Comparison of ENCODE assay signal across 8 cellular contexts in genomic region chr1:231419147-231419546, GRCh38. TPM values are rescaled to one million over a fixed set of nuclear protein-coding genes. Genes with fewer than 3 reads are reported as not detected.
DNase-seq lines count a peak whose midpoint lies in the region; ATAC-seq and TF ChIP-seq lines count a peak whose summit lies in the region.

No MANE protein-coding gene starts in this region.

- 100% methylated on average over 1 of the region's 1 CpG for WGBS in HUES64

- H3K9ac ChIP-seq in HUES64 (ENCODE audit: low read depth, low read length) = no peak overlapping the region

- H3K9me3 ChIP-seq in AG04450 (ENCODE audit: control insufficient read depth, insufficient read depth, low read length) (no peaks in the 10 kb centered on the region), HUES64 (ENCODE audit: insufficient read depth, low read depth, low read length) (no peaks in the 10 kb centered on the region)

- H3K27ac Mint-ChIP-seq in natural killer cell treated with Interleukin-12 subunit alpha and Interleukin-12 subunit beta and Interleukin-15 and Interleukin-18, amount 100 ng/mL, for 72 hours = peak overlapping the region; percentile 57 to 73

- CTCF ChIA-PET in AG04450 (lab: Charles Lee) = interaction anchor here (1.1 to 2.4 kb wide), 3 partner anchors 62 to 171 kb away, joined by 3 to 8 read pairs (median 3); no protein-coding TSS in a partner anchor

- H3K27me3 ChIP-seq in AG04450 (ENCODE audit: control insufficient read depth, insufficient read depth, low read length) (no peaks in the 10 kb centered on the region), HUES64 (ENCODE audit: insufficient read depth, low read length) (peaks cover 58% of the 10 kb centered on the region)

- no peaks in the 10 kb centered on the region for H3K36me3 ChIP-seq in HUES64 (ENCODE audit: insufficient read depth, low read length)

- TF ChIP-seq CTCF in AG04450 (IDR thresholded peaks at IDR 0.05; ENCODE audit: low read depth, low read length) (no peak), cardiac fibroblast (IDR thresholded peaks at IDR 0.05; ENCODE audit: low read depth, low read length) (no peak)

- H3K4me3 ChIP-seq in AG04450 (ENCODE audit: low read depth, low read length) (peak overlapping the region; percentile 83), HUES64 (ENCODE audit: low read length) (peak overlapping the region; percentile 83; the same call in 1 of the 2 replicates), cardiac fibroblast (replicated peaks in 1 of 2; ENCODE audit: low read depth in 2 of 2, low read length in 2 of 2) (peak overlapping the region; percentile 80 to 87)

- no peak overlapping the region for H3K27ac ChIP-seq in AG04450 (ENCODE audit: low read depth, low read length)
- H3K27ac ChIP-seq in HUES64 (ENCODE audit: low read depth, low read length) = no peak overlapping the region

- no peaks in the 10 kb centered on the region for H3K9me3 Mint-ChIP-seq in natural killer cell treated with Interleukin-12 subunit alpha and Interleukin-12 subunit beta and Interleukin-15 and Interleukin-18, amount 100 ng/mL, for 72 hours

- H3K36me3 Mint-ChIP-seq in natural killer cell treated with Interleukin-12 subunit alpha and Interleukin-12 subunit beta and Interleukin-15 and Interleukin-18, amount 100 ng/mL, for 72 hours = peaks cover 9% of the 10 kb centered on the region

- H3K4me1 Mint-ChIP-seq in natural killer cell treated with Interleukin-12 subunit alpha and Interleukin-12 subunit beta and Interleukin-15 and Interleukin-18, amount 100 ng/mL, for 72 hours (ENCODE audit: low read depth in 2 of 2) = peaks cover 42 to 50% of the 10 kb centered on the region in 2 donors

- no peaks in the 10 kb centered on the region for H3K27me3 Mint-ChIP-seq in natural killer cell treated with Interleukin-12 subunit alpha and Interleukin-12 subunit beta and Interleukin-15 and Interleukin-18, amount 100 ng/mL, for 72 hours

- DNase-seq in AG04450 (ENCODE audit: low read depth, low spot score) (no peak), cardiac fibroblast (ENCODE audit: low read depth in 2 of 2) (no peak), occipital lobe (lab: John Stamatoyannopoulos, UW) (no peak), left colon (no peak), NCI-H128 (lab: John Stamatoyannopoulos, UW; ENCODE audit: unreplicated experiment) (no peak)
- no peak for DNase-seq in natural killer cell treated with Interleukin-12 subunit alpha and Interleukin-12 subunit beta and Interleukin-15 and Interleukin-18, amount 100 ng/mL, for 72 hours (ENCODE audit: low spot score)

- peaks cover 25% of the 10 kb centered on the region for H3K4me1 ChIP-seq in HUES64 (ENCODE audit: insufficient read depth, low read length)

- H3K4me3 Mint-ChIP-seq in natural killer cell treated with Interleukin-12 subunit alpha and Interleukin-12 subunit beta and Interleukin-15 and Interleukin-18, amount 100 ng/mL, for 72 hours = peak overlapping the region; percentile 98

- no peak for ATAC-seq in natural killer cell treated with Interleukin-12 subunit alpha and Interleukin-12 subunit beta and Interleukin-15 and Interleukin-18, amount 100 ng/mL, for 72 hours
- no peak for ATAC-seq in left colon
- ATAC-seq in HG02759 (IDR thresholded peaks at IDR 0.05; ENCODE audit: unreplicated experiment) = no peak

- intact Hi-C loops in left colon (cut with DNase I, micrococcal nuclease) = no loop called here

- POLR2A ChIA-PET in AG04450 (lab: Yijun Ruan, JAX) = no interaction called here

RNA-seq across cellular contexts. Expression of gene EGLN1, which starts 2.9 kb away (rescaled TPM):
- 31.9 and 48.2 TPM in 2 replicates for polyA plus RNA-seq in AG04450 (2011; rRNA removed)
- polyA minus RNA-seq in AG04450 (2011; rRNA and poly(A)+ RNA removed) = 17.9 and 39.8 TPM in 2 replicates
- polyA plus RNA-seq in HUES64 (2013, experiment 1 of 2) = 6.8 TPM
- polyA plus RNA-seq in HUES64 (2013, experiment 2 of 2) = 10.8 TPM
- 10 to 100 TPM; 15.5 to 25.9 TPM for total RNA-seq in natural killer cell treated with Interleukin-12 subunit alpha and Interleukin-12 subunit beta and Interleukin-15 and Interleukin-18, amount 100 ng/mL, for 72 hours
- total RNA-seq in occipital lobe = 83.1 TPM
- total RNA-seq in left colon = 10 to 100 TPM; 40.6 to 63.1 TPM
